ENCODE assay signal across 11 cellular contexts in the genomic region with DNA sequence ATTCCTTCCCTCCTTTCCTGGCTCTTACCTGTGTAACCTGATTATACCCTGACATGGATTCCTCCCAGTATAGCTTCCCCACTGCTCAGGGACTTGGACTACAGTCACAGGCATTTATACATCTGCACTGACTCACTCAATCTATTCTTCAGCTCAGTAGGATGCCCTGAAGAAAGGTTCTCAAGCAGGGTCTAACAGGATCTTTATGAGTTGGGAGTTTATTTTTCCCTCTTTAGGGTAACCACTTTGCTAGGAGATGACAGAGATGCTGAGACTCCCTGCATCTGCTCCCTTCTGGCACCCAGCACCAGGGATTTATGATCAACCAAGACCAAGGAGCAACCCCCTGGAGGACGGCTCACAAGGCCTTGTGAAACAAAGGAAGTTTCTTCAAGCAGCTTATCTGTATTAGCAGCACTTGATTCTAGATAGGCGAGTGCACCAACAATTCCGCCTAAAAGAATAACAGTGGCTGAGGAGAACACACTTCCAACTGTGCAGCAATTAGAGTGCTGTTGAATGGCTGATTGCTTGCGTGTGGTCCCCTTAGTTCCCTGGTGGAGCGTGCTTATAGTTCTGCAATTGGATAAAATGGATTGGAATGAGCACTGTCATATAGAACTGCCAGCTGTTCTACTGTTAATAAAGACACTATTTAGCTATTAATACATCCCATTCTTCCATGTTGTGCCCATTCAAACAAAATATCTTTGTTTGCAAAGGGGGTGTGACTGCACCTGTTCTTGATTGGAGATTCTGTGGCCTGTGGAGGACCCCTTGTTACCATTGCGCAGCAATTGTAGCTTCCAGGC.
DNase-seq lines count a peak whose midpoint lies in the region; ATAC-seq, FAIRE-seq and TF ChIP-seq lines count a peak whose summit lies in the region.
"Had no signal": no experiment of that assay in that cellular context is flagged by ENCODE, and none has a peak within 500 bp of the region (broad histone marks: within the 10 kb centered on the region; RNA-seq: fewer than 3 reads in every experiment).

No MANE protein-coding gene starts in this region.

- no TSS peak for BruUV-seq in endothelial cell of umbilical vein (replicated peaks; lab: Mats Ljungman, UMichigan)

- no peaks in the 10 kb centered on the region for H3K4me1 Mint-ChIP-seq in activated CD8-positive, alpha-beta T cell treated with anti-CD3 and anti-CD28 coated beads for 36 hours (ENCODE audit: low read depth)

- intact Hi-C loops in endothelial cell of umbilical vein (cut with micrococcal nuclease), result no loop called here
- intact Hi-C loops in activated CD8-positive, alpha-beta T cell treated with anti-CD3 and anti-CD28 coated beads for 36 hours (cut with micrococcal nuclease), result no loop called here

- H3K4me2 ChIP-seq in endothelial cell of umbilical vein (ENCODE audit: insufficient read depth, low read length), result no peak overlapping the region

- dilution Hi-C loops in endothelial cell of umbilical vein (cut with MboI; ENCODE audit: extremely low pct_ligation_motif_present, low sequenced_read_pairs), result no loop called here

- no peaks in the 10 kb centered on the region for H3K9me1 ChIP-seq in endothelial cell of umbilical vein (replicated peaks; ENCODE audit: control insufficient read depth, extremely low read depth, insufficient read depth, low read length)

- no peaks in the 10 kb centered on the region for H3K36me3 Mint-ChIP-seq in activated CD8-positive, alpha-beta T cell treated with anti-CD3 and anti-CD28 coated beads for 36 hours (ENCODE audit: low read depth)

- H3K36me3 ChIP-seq in endothelial cell of umbilical vein (ENCODE audit: control insufficient read depth in 2 of 2, extremely low read depth in 1 of 2, insufficient read depth in 2 of 2, low read length in 2 of 2), result no peaks in the 10 kb centered on the region

- H3K27ac ChIP-seq in endothelial cell of umbilical vein (ENCODE audit: insufficient read depth, low read depth, low read length), result no peak overlapping the region

- no peak for ATAC-seq in activated CD8-positive, alpha-beta T cell treated with anti-CD3 and anti-CD28 coated beads for 36 hours
- ATAC-seq in HG02763 (IDR thresholded peaks at IDR 0.05; ENCODE audit: unreplicated experiment), result no peak

- CTCF ChIA-PET in endothelial cell of umbilical vein (lab: Charles Lee), result no interaction called here
- CTCF ChIA-PET in activated CD8-positive, alpha-beta T cell treated with anti-CD3 and anti-CD28 coated beads for 36 hours (lab: Charles Lee), result no interaction called here

- no peaks in the 10 kb centered on the region for H3K79me2 ChIP-seq in endothelial cell of umbilical vein (ENCODE audit: control insufficient read depth, insufficient read depth, low read length)

- H3K27me3 ChIP-seq in endothelial cell of umbilical vein (ENCODE audit: control insufficient read depth in 2 of 2, insufficient read depth in 2 of 2, low read length in 2 of 2), result peaks cover 1 to 2% of the 10 kb centered on the region in 2 experiments

- POLR2A ChIA-PET in endothelial cell of umbilical vein (lab: Charles Lee), result no interaction called here
- POLR2A ChIA-PET in activated CD8-positive, alpha-beta T cell treated with anti-CD3 and anti-CD28 coated beads for 36 hours (lab: Charles Lee), result no interaction called here

- TF ChIP-seq POLR2A in endothelial cell of umbilical vein (IDR thresholded peaks at IDR 0.05; ENCODE audit: low read depth, low read length), result no peak

- H3K27ac Mint-ChIP-seq in activated CD8-positive, alpha-beta T cell treated with anti-CD3 and anti-CD28 coated beads for 36 hours, result no peak overlapping the region

- H3K9me3 Mint-ChIP-seq in activated CD8-positive, alpha-beta T cell treated with anti-CD3 and anti-CD28 coated beads for 36 hours, result no peaks in the 10 kb centered on the region

- no peaks in the 10 kb centered on the region for H4K20me1 ChIP-seq in endothelial cell of umbilical vein (replicated peaks; ENCODE audit: control insufficient read depth, extremely low read depth, insufficient read depth, low read length)

- FAIRE-seq in endothelial cell of umbilical vein (lab: Jason Lieb, UNC), result no peak
- FAIRE-seq: astrocyte, GM12892 had no signal

- H3K27me3 Mint-ChIP-seq in activated CD8-positive, alpha-beta T cell treated with anti-CD3 and anti-CD28 coated beads for 36 hours, result no peaks in the 10 kb centered on the region

- no peaks in the 10 kb centered on the region for H3K9me3 ChIP-seq in endothelial cell of umbilical vein (replicated peaks; ENCODE audit: control insufficient read depth, insufficient read depth, low read length)

- peak; percentile 30 for DNase-seq in HT-29 (ENCODE audit: low spot score)
- DNase-seq in NCI-H526 treated with DMSO at 0.1 percent for 48 hours (lab: John Stamatoyannopoulos, UW), result peak; percentile 5
- peak; percentile 34 for DNase-seq in endothelial cell of umbilical vein (ENCODE audit: low read depth, low spot score)
- peak in 36 of 56 donors; percentile 19 to 81 (median 47) for DNase-seq in nucleus accumbens (lab: John Stamatoyannopoulos, UW)
- DNase-seq in HCEC 1CT, result no peak
- no peak for DNase-seq in activated CD8-positive, alpha-beta T cell treated with anti-CD3 and anti-CD28 coated beads for 36 hours
- DNase-seq in islet precursor cell, result no peak
- DNase-seq: NCI-H524 treated with DMSO at 0.1 percent for 48 hours had no signal

- H3K9ac ChIP-seq in endothelial cell of umbilical vein (replicated peaks; ENCODE audit: extremely low read depth, insufficient read depth, low read length), result no peak overlapping the region

- no peak overlapping the region for H2AFZ ChIP-seq in endothelial cell of umbilical vein (ENCODE audit: low read depth, low read length)

- no peak overlapping the region for H3K4me3 ChIP-seq in endothelial cell of umbilical vein (replicated peaks in 1 of 3; ENCODE audit: insufficient read depth in 1 of 3, low read depth in 1 of 3, low read length in 3 of 3)

- H3K4me3 Mint-ChIP-seq in activated CD8-positive, alpha-beta T cell treated with anti-CD3 and anti-CD28 coated beads for 36 hours, result no peak overlapping the region

- TF ChIP-seq CTCF in endothelial cell of umbilical vein (IDR thresholded peaks at IDR 0.05; ENCODE audit: extremely low read depth in 1 of 2, insufficient read depth in 1 of 2, low read depth in 1 of 2, low read length in 2 of 2), result no peak
- no peak for TF ChIP-seq CTCF in activated CD8-positive, alpha-beta T cell treated with anti-CD3 and anti-CD28 coated beads for 36 hours (IDR thresholded peaks at IDR 0.05)

- no peaks in the 10 kb centered on the region for H3K4me1 ChIP-seq in endothelial cell of umbilical vein (ENCODE audit: control insufficient read depth, extremely low read depth, insufficient read depth, low read length)

TF ChIP-seq in endothelial cell of umbilical vein, 7 proteins besides CTCF, POLR2A, EP300 and RAD21:
- TF ChIP-seq JUN (IDR thresholded peaks at IDR 0.05; ENCODE audit: borderline replicate concordance, insufficient read depth, insufficient read length, low read depth), result no peak
- TF ChIP-seq FOS (IDR thresholded peaks at IDR 0.05; ENCODE audit: borderline replicate concordance, insufficient read depth, low read length), result no peak
- TF ChIP-seq GATA2 (IDR thresholded peaks at IDR 0.05; ENCODE audit: insufficient read depth, insufficient read length, low read depth, low read length), result no peak
- no peak for TF ChIP-seq EZH2 (IDR thresholded peaks at IDR 0.05; ENCODE audit: borderline replicate concordance, low read depth, low read length, severe bottlenecking)
- TF ChIP-seq POLR2AphosphoS5 (IDR thresholded peaks at IDR 0.05; ENCODE audit: insufficient read depth, low read depth, low read length), result no peak
- TF ChIP-seq MAX (IDR thresholded peaks at IDR 0.05; ENCODE audit: insufficient read depth, insufficient read length), result no peak
- TF ChIP-seq MYC (IDR thresholded peaks at IDR 0.05; ENCODE audit: low read depth, low read length), result no peak
TF ChIP-seq in endothelial cell of umbilical vein: peak in this region for 0.

Comparison
In these comparisons a context has a peak if more than half of its experiments do, and no peak if none do; other contexts are left out.
1. DNase-seq: peak in HT-29 (single experiment), NCI-H526 treated with DMSO at 0.1 percent for 48 hours (single experiment), endothelial cell of umbilical vein (single experiment) and nucleus accumbens (36 of 56); none in HCEC 1CT (single experiment), activated CD8-positive, alpha-beta T cell treated with anti-CD3 and anti-CD28 coated beads for 36 hours (single experiment) and islet precursor cell (single experiment).